In genomic region chr17:2237960-2238359, GRCh38 we compare ENCODE assay signal across 13 cellular contexts.
DNase-seq lines count a peak whose midpoint lies in the region; ATAC-seq and TF ChIP-seq lines count a peak whose summit lies in the region.
"Had no signal": no experiment of that assay in that cellular context is flagged by ENCODE, and none has a peak within 500 bp of the region (broad histone marks: within the 10 kb centered on the region; RNA-seq: fewer than 3 reads in every experiment).

No MANE protein-coding gene starts in this region.

- H3K4me3 ChIP-seq in left ventricle myocardium inferior (peak overlapping the region; percentile 26), coronary artery (peak overlapping the region; percentile 37), osteoblast (ENCODE audit: insufficient read depth, low read length) (peak overlapping the region; percentile 4), body of pancreas (no peak overlapping the region)

- H3K27me3 ChIP-seq in left ventricle myocardium inferior (ENCODE audit: low read depth) (no peaks in the 10 kb centered on the region), osteoblast (ENCODE audit: insufficient read depth, low read length) (no peaks in the 10 kb centered on the region), body of pancreas (no peaks in the 10 kb centered on the region)

- no peaks in the 10 kb centered on the region for H3K79me2 ChIP-seq in osteoblast (ENCODE audit: insufficient read depth, low read length)

- intact Hi-C loops in left ventricle myocardium inferior (cut with micrococcal nuclease) (loop anchor here (10.0 kb wide), 2 partner anchors 63 to 143 kb away; no protein-coding TSS in a partner anchor), Right ventricle myocardium inferior (cut with DNase I) (loop anchor here (2.0 to 5.0 kb wide), 2 partner anchors 59 to 141 kb away; no protein-coding TSS in a partner anchor), body of pancreas (cut with DNase I) (no loop called here)

- peak overlapping the region; percentile 84 for H3K27ac ChIP-seq in left ventricle myocardium inferior (replicated peaks)
- H3K27ac ChIP-seq in coronary artery: peak overlapping the region; percentile 65 to 77
- peak overlapping the region; percentile 99 for H3K27ac ChIP-seq in osteoblast (ENCODE audit: low read depth, low read length)
- H3K27ac ChIP-seq in body of pancreas: peak overlapping the region in 2 of 4 donors; percentile 25 to 28

- no peak for TF ChIP-seq CTCF in left ventricle myocardium inferior (IDR thresholded peaks at IDR 0.05; ENCODE audit: borderline replicate concordance)
- TF ChIP-seq CTCF in coronary artery (IDR thresholded peaks at IDR 0.05): no peak
- TF ChIP-seq CTCF in osteoblast (IDR thresholded peaks at IDR 0.05; ENCODE audit: extremely low read depth, low read depth, low read length): no peak
- no peak for TF ChIP-seq CTCF in body of pancreas (IDR thresholded peaks at IDR 0.05)

- TF ChIP-seq POLR2A in body of pancreas (IDR thresholded peaks at IDR 0.05): no peak

- peaks cover 8% of the 10 kb centered on the region for H3K36me3 ChIP-seq in left ventricle myocardium inferior
- peaks cover 10% of the 10 kb centered on the region for H3K36me3 ChIP-seq in osteoblast (ENCODE audit: insufficient read depth, low read length)
- H3K36me3 ChIP-seq in body of pancreas (replicated peaks in 1 of 2; ENCODE audit: insufficient read depth in 1 of 2, low read depth in 2 of 2): no peaks in the 10 kb centered on the region

- no peak overlapping the region for H2AFZ ChIP-seq in osteoblast (ENCODE audit: low read length)

- H3K4me2 ChIP-seq in osteoblast (ENCODE audit: insufficient read depth, low read length): peak overlapping the region; percentile 57

- ATAC-seq in Right ventricle myocardium inferior (no peak), body of pancreas (no peak), GM19467 (IDR thresholded peaks at IDR 0.05; ENCODE audit: unreplicated experiment) (no peak)

- DNase-seq in left ventricle myocardium inferior: no peak
- DNase-seq in Right ventricle myocardium inferior (ENCODE audit: missing footprints): no peak
- no peak for DNase-seq in coronary artery (ENCODE audit: low spot score)
- peak; percentile 41 for DNase-seq in osteoblast (ENCODE audit: insufficient read length, low spot score, missing footprints)
- DNase-seq in NCI-H2196 treated with DMSO at 0.1 percent for 48 hours (lab: John Stamatoyannopoulos, UW; ENCODE audit: unreplicated experiment): no peak
- DNase-seq in body of pancreas: no peak
- DNase-seq in HuH-7 (ENCODE audit: low spot score): no peak
- DNase-seq: activated CD4-positive, alpha-beta T cell treated with anti-CD3 and anti-CD28 coated beads, Interleukin-2, amount 50 U/mL, for 1 hour; activated naive CD4-positive, alpha-beta T cell; DMS153; effector CD4-positive, alpha-beta T cell; NCI-H774 had no signal

- WGBS in body of pancreas, 2 donors: 81 to 82% methylated on average over 3 of the region's 3 CpGs

- H3K9me3 ChIP-seq in left ventricle myocardium inferior (replicated peaks) (no peaks in the 10 kb centered on the region), osteoblast (ENCODE audit: low read depth, low read length) (no peaks in the 10 kb centered on the region), body of pancreas (no peaks in the 10 kb centered on the region)

- no peaks in the 10 kb centered on the region for H4K20me1 ChIP-seq in osteoblast (ENCODE audit: insufficient read depth, low read length)

- H3K4me1 ChIP-seq in left ventricle myocardium inferior (peaks cover 61% of the 10 kb centered on the region), osteoblast (ENCODE audit: insufficient read depth, low read length) (peaks cover 81% of the 10 kb centered on the region), body of pancreas (no peaks in the 10 kb centered on the region)

Comparison
In these comparisons a context has a peak if more than half of its experiments do, and no peak if none do; other contexts are left out.
1. H3K4me3 ChIP-seq: peak in left ventricle myocardium inferior (single experiment), coronary artery (single experiment) and osteoblast (single experiment); none in body of pancreas (0 of 2).